22 cellular contexts compared by ENCODE assay signal in the genomic region with DNA sequence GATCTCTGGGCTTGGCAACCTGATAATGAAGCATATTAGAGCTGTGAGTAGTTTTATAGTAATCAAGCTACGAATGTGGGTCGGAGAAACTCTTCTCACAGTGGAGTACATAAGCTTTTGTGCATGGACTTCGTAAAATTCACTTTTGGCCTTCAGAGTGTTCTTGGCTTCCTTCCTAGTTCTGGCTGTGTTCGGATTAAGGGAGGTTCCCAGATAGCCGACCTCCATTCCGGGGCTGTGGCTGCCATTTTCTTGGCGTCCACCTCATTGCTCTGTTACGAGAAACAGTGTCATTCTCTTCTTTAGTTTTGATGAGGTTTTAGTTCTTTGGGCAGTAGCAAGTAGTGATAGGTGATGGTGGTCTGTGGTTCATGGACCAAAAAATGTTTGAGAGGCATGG.
"Had no signal": no experiment of that assay in that cellular context is flagged by ENCODE, and none has a peak within 500 bp of the region (broad histone marks: within the 10 kb centered on the region; RNA-seq: fewer than 3 reads in every experiment).

No MANE protein-coding gene starts in this region.

- H3K27me3 ChIP-seq: esophagus squamous epithelium, left lung, pancreas, tibial artery, uterus had no signal

- ATAC-seq: activated CD4-positive, CD25-positive, alpha-beta regulatory T cell treated with anti-CD3 and anti-CD28 coated beads, Interleukin-2, amount 50 U/mL, for 24 hours; activated naive CD8-positive, alpha-beta T cell treated with anti-CD3 and anti-CD28 coated beads, Interleukin-2, amount 50 U/mL, for 24 hours; activated T-cell treated with anti-CD3 and anti-CD28 coated beads, Interleukin-2, amount 50 U/mL, for 4 hours; left lung; naive thymus-derived CD4-positive, alpha-beta T cell; pancreas; sciatic nerve; stimulated activated memory B cell treated with anti-CD40 and anti-IgM and Interleukin-4, amounts not matched to agents 10 μg/mL and 1 μg/mL and 100 μg/mL, for 72 hours had no signal

- H3K36me3 ChIP-seq: left lung, pancreas, tibial artery, uterus had no signal

- H3K27ac ChIP-seq: esophagus squamous epithelium, left lung, pancreas, tibial artery, uterus had no signal

- H3K4me1 ChIP-seq: esophagus squamous epithelium, left lung, uterus had no signal

- H3K9me3 ChIP-seq: esophagus squamous epithelium, left lung, pancreas, tibial artery, uterus had no signal

- DNase-seq: activated CD4-positive, alpha-beta T cell treated with anti-CD3 and anti-CD28 coated beads, Interleukin-2, amount 50 U/mL, for 1 hour; activated CD8-positive, alpha-beta memory T cell treated with anti-CD3 and anti-CD28 coated beads, Interleukin-2, amount 50 U/mL, for 4 hours; activated naive CD4-positive, alpha-beta T cell treated with anti-CD3 and anti-CD28 coated beads, Interleukin-2, amount 10 ng/mL, durations not matched to agents 7 days and 5 days; activated naive CD8-positive, alpha-beta T cell treated with anti-CD3 and anti-CD28 coated beads, Interleukin-2, amount 50 U/mL, for 24 hours; activated T-cell treated with anti-CD3 and anti-CD28 coated beads, Interleukin-2, amount 50 U/mL, for 4 hours; dermis blood vessel endothelial cell; effector memory CD4-positive, alpha-beta T cell; esophagus squamous epithelium; foreskin fibroblast; hypothalamus; islet precursor cell; left lung; naive thymus-derived CD4-positive, alpha-beta T cell; pancreas; stimulated activated CD4-positive, alpha-beta T cell treated with anti-CD3 and anti-CD28 coated beads, Interleukin-4, amount 100 ng/mL, for 4 hours; T1000; tibial artery; uterus had no signal

- H3K4me3 ChIP-seq: esophagus squamous epithelium, left lung, pancreas, smooth muscle cell, tibial artery, uterus had no signal
